Comparison of ENCODE assay signal across 9 cellular contexts in genomic region chr13:94700536-94700935, GRCh38. TPM values are rescaled to one million over a fixed set of nuclear protein-coding genes. Genes with fewer than 3 reads are reported as not detected.
"Had no signal": no experiment of that assay in that cellular context is flagged by ENCODE, and none has a peak within 500 bp of the region (broad histone marks: within the 10 kb centered on the region; RNA-seq: fewer than 3 reads in every experiment).

No MANE protein-coding gene starts in this region.

- H3K9ac ChIP-seq: GM23248 had no signal

- H3K27ac ChIP-seq: GM23248, HL-60 had no signal

- DNase-seq: GM23248, GOT3, H7, HFFc6 had no signal

- H3K36me3 ChIP-seq: HAP-1 had no signal

- H3K27ac Mint-ChIP-seq: HFFc6, IgD-negative memory B cell had no signal

- H3K4me3 Mint-ChIP-seq: HFFc6, IgD-negative memory B cell had no signal

- H3K4me3 ChIP-seq: GM23248, HAP-1 had no signal

- ATAC-seq: HepG2 had no signal

- H2AFZ ChIP-seq: GM23248 had no signal

RNA-seq across cellular contexts. Expression of gene SOX21, which starts 11.8 kb away (rescaled TPM):
- total RNA-seq: GM23248, H4, HepG2, HFFc6 had no signal
- polyA plus RNA-seq: GM23248, HepG2, IgD-negative memory B cell had no signal
